22 cellular contexts compared by ENCODE assay signal in the genomic region with DNA sequence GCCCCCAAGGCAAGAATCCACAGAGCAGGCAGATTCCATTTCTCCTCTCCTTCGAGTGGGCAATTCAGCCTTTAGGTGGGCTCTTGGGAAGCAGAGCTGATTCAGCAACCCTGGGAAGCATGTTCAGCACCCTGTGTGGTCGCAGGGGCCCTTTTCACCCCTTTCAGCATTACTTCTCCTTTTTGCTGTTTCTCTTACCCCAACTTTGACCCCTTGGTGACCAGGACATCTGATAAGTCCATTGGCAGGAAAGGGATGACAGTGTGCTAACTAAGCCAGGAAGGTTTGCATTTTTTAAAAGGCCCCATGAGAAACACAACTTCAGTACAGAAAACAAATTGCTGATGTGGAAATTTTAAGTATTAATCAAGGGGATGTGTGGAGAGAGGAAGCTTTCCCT.
"Had no signal": no experiment of that assay in that cellular context is flagged by ENCODE, and none has a peak within 500 bp of the region (broad histone marks: within the 10 kb centered on the region; RNA-seq: fewer than 3 reads in every experiment).

No MANE protein-coding gene starts in this region.

- DNase-seq: activated CD4-positive, alpha-beta memory T cell treated with anti-CD3 and anti-CD28 coated beads, Interleukin-2, amount 10 ng/mL, durations not matched to agents 7 days and 5 days; activated CD4-positive, alpha-beta T cell treated with anti-CD3 and anti-CD28 coated beads, Interleukin-2, amount 10 ng/mL, durations not matched to agents 24 days and 14 days; activated effector memory CD4-positive, alpha-beta T cell treated with anti-CD3 and anti-CD28 coated beads, Interleukin-2, amount 50 U/mL, for 16 hours; activated naive CD4-positive, alpha-beta T cell treated with anti-CD3 and anti-CD28 coated beads, Interleukin-2, amount 10 ng/mL, durations not matched to agents 7 days and 5 days; body of pancreas; effector CD4-positive, alpha-beta T cell; kidney; left ventricle myocardium inferior; mammary epithelial cell; naive thymus-derived CD8-positive, alpha-beta T cell; sigmoid colon; stimulated activated CD4-positive, alpha-beta T cell treated with anti-CD3 and anti-CD28 coated beads, Interleukin-4, amount 100 ng/mL, for 24 hours; stimulated activated naive CD8-positive, alpha-beta T cell treated with anti-CD3 and anti-CD28 coated beads, Interleukin-15, Interleukin-2, amounts not matched to agents 100 U/mL and 50 U/mL, for 24 hours; T-helper 1 cell; T-helper 9 cell; upper lobe of left lung had no signal

- H3K4me1 ChIP-seq: body of pancreas, left ventricle myocardium inferior, sigmoid colon, upper lobe of left lung had no signal

- H3K27me3 Mint-ChIP-seq: activated CD4-positive, alpha-beta memory T cell treated with anti-CD3 and anti-CD28 coated beads, Interleukin-2, amount 10 ng/mL, durations not matched to agents 7 days and 5 days; activated CD4-positive, alpha-beta T cell treated with anti-CD3 and anti-CD28 coated beads, Interleukin-2, amount 10 ng/mL, durations not matched to agents 24 days and 14 days; activated naive CD4-positive, alpha-beta T cell treated with anti-CD3 and anti-CD28 coated beads, Interleukin-2, amount 10 ng/mL, durations not matched to agents 7 days and 5 days had no signal

- H3K4me3 Mint-ChIP-seq: activated CD4-positive, alpha-beta memory T cell treated with anti-CD3 and anti-CD28 coated beads, Interleukin-2, amount 10 ng/mL, durations not matched to agents 7 days and 5 days; activated CD4-positive, alpha-beta T cell treated with anti-CD3 and anti-CD28 coated beads, Interleukin-2, amount 10 ng/mL, durations not matched to agents 24 days and 14 days; activated naive CD4-positive, alpha-beta T cell treated with anti-CD3 and anti-CD28 coated beads, Interleukin-2, amount 10 ng/mL, durations not matched to agents 7 days and 5 days; dendritic cell treated with granulocyte-macrophage colony-stimulating factor and Interleukin-4, amounts not matched to agents 40 ng/mL and 50 ng/mL, for 4 days; mesothelial cell of epicardium; naive thymus-derived CD8-positive, alpha-beta T cell; neural progenitor cell had no signal

- FAIRE-seq: endometrium, kidney had no signal

- H3K27ac ChIP-seq: body of pancreas, left ventricle myocardium inferior, neural progenitor cell, sigmoid colon, upper lobe of left lung, VCaP had no signal

- H3K27ac Mint-ChIP-seq: activated CD4-positive, alpha-beta memory T cell treated with anti-CD3 and anti-CD28 coated beads, Interleukin-2, amount 10 ng/mL, durations not matched to agents 7 days and 5 days; activated CD4-positive, alpha-beta T cell treated with anti-CD3 and anti-CD28 coated beads, Interleukin-2, amount 10 ng/mL, durations not matched to agents 24 days and 14 days; activated naive CD4-positive, alpha-beta T cell treated with anti-CD3 and anti-CD28 coated beads, Interleukin-2, amount 10 ng/mL, durations not matched to agents 7 days and 5 days; mesothelial cell of epicardium; naive thymus-derived CD8-positive, alpha-beta T cell; neural progenitor cell had no signal

- H3K9me3 ChIP-seq: body of pancreas, sigmoid colon, upper lobe of left lung had no signal

- H3K4me1 Mint-ChIP-seq: activated CD4-positive, alpha-beta memory T cell treated with anti-CD3 and anti-CD28 coated beads, Interleukin-2, amount 10 ng/mL, durations not matched to agents 7 days and 5 days; activated CD4-positive, alpha-beta T cell treated with anti-CD3 and anti-CD28 coated beads, Interleukin-2, amount 10 ng/mL, durations not matched to agents 24 days and 14 days; activated naive CD4-positive, alpha-beta T cell treated with anti-CD3 and anti-CD28 coated beads, Interleukin-2, amount 10 ng/mL, durations not matched to agents 7 days and 5 days; naive thymus-derived CD8-positive, alpha-beta T cell; neural progenitor cell had no signal

- ATAC-seq: activated CD4-positive, CD25-positive, alpha-beta regulatory T cell treated with anti-CD3 and anti-CD28 coated beads, Interleukin-2, amount 50 U/mL, for 24 hours; body of pancreas; naive thymus-derived CD8-positive, alpha-beta T cell; stimulated activated naive CD8-positive, alpha-beta T cell treated with anti-CD3 and anti-CD28 coated beads, Interleukin-15, Interleukin-2, amounts not matched to agents 100 U/mL and 50 U/mL, for 24 hours had no signal

- H3K4me3 ChIP-seq: body of pancreas, left ventricle myocardium inferior, neural progenitor cell, sigmoid colon, upper lobe of left lung had no signal

- H3K36me3 Mint-ChIP-seq: activated naive CD4-positive, alpha-beta T cell treated with anti-CD3 and anti-CD28 coated beads, Interleukin-2, amount 10 ng/mL, durations not matched to agents 7 days and 5 days; mesothelial cell of epicardium had no signal
